In genomic region chr20:44733341-44734069, GRCh38 we compare ENCODE assay signal across 1 cellular context.
TF ChIP-seq lines count a peak whose summit lies in the region.

No MANE protein-coding gene starts in this region.

TF ChIP-seq in HepG2, 621 proteins besides CTCF, POLR2A, EP300 and RAD21 (continued from another document and continues in another):
- TF ChIP-seq, protein P1, sequence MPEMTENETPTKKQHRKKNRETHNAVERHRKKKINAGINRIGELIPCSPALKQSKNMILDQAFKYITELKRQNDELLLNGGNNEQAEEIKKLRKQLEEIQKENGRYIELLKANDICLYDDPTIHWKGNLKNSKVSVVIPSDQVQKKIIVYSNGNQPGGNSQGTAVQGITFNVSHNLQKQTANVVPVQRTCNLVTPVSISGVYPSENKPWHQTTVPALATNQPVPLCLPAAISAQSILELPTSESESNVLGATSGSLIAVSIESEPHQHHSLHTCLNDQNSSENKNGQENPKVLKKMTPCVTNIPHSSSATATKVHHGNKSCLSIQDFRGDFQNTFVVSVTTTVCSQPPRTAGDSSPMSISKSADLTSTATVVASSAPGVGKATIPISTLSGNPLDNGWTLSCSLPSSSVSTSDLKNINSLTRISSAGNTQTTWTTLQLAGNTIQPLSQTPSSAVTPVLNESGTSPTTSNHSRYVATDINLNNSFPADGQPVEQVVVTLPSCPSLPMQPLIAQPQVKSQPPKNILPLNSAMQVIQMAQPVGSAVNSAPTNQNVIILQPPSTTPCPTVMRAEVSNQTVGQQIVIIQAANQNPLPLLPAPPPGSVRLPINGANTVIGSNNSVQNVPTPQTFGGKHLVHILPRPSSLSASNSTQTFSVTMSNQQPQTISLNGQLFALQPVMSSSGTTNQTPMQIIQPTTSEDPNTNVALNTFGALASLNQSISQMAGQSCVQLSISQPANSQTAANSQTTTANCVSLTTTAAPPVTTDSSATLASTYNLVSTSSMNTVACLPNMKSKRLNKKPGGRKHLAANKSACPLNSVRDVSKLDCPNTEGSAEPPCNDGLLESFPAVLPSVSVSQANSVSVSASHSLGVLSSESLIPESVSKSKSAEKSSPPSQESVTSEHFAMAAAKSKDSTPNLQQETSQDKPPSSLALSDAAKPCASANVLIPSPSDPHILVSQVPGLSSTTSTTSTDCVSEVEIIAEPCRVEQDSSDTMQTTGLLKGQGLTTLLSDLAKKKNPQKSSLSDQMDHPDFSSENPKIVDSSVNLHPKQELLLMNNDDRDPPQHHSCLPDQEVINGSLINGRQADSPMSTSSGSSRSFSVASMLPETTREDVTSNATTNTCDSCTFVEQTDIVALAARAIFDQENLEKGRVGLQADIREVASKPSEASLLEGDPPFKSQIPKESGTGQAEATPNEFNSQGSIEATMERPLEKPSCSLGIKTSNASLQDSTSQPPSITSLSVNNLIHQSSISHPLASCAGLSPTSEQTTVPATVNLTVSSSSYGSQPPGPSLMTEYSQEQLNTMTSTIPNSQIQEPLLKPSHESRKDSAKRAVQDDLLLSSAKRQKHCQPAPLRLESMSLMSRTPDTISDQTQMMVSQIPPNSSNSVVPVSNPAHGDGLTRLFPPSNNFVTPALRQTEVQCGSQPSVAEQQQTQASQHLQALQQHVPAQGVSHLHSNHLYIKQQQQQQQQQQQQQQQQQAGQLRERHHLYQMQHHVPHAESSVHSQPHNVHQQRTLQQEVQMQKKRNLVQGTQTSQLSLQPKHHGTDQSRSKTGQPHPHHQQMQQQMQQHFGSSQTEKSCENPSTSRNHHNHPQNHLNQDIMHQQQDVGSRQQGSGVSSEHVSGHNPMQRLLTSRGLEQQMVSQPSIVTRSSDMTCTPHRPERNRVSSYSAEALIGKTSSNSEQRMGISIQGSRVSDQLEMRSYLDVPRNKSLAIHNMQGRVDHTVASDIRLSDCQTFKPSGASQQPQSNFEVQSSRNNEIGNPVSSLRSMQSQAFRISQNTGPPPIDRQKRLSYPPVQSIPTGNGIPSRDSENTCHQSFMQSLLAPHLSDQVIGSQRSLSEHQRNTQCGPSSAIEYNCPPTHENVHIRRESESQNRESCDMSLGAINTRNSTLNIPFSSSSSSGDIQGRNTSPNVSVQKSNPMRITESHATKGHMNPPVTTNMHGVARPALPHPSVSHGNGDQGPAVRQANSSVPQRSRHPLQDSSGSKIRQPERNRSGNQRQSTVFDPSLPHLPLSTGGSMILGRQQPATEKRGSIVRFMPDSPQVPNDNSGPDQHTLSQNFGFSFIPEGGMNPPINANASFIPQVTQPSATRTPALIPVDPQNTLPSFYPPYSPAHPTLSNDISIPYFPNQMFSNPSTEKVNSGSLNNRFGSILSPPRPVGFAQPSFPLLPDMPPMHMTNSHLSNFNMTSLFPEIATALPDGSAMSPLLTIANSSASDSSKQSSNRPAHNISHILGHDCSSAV (CRISPR knock-in tag; IDR thresholded peaks at IDR 0.05; ENCODE audit: borderline replicate concordance) = no peak
- TF ChIP-seq AHR (CRISPR knock-in tag; IDR thresholded peaks at IDR 0.05) (peak; percentile 67; the same call in 1 of the 2 replicates), ZFP41 (CRISPR knock-in tag; IDR thresholded peaks at IDR 0.05; ENCODE audit: borderline replicate concordance) (no peak), ZNF574 (CRISPR knock-in tag; IDR thresholded peaks at IDR 0.05) (peak; percentile 48; the same call in 1 of the 2 replicates), NCOR1 (IDR thresholded peaks at IDR 0.05; ENCODE audit: borderline replicate concordance, low read length) (no peak), JUND (CRISPR knock-in tag; IDR thresholded peaks at IDR 0.05) (no peak), IKZF4 (CRISPR knock-in tag; IDR thresholded peaks at IDR 0.05; ENCODE audit: borderline replicate concordance, low read depth, not compliant biosample characterization) (no peak), ZNF605 (CRISPR knock-in tag; IDR thresholded peaks at IDR 0.05) (0 out of 2 replicates have a peak, but pooled peaks have one; percentile 9), CBFB (CRISPR knock-in tag; IDR thresholded peaks at IDR 0.05) (no peak), PHF21A (CRISPR knock-in tag; IDR thresholded peaks at IDR 0.05) (no peak), ZKSCAN1 (IDR thresholded peaks at IDR 0.05; ENCODE audit: low read length) (no peak), ZNF232 (CRISPR knock-in tag; IDR thresholded peaks at IDR 0.05; ENCODE audit: borderline replicate concordance) (no peak), BRCA1 (CRISPR knock-in tag; IDR thresholded peaks at IDR 0.05) (no peak), NBN (conservative IDR thresholded peaks at IDR 0.05) (no peak), ARHGAP35 (CRISPR knock-in tag; IDR thresholded peaks at IDR 0.05; ENCODE audit: borderline replicate concordance) (no peak), PRDM15 (CRISPR knock-in tag; IDR thresholded peaks at IDR 0.05) (no peak), GATA4 (IDR thresholded peaks at IDR 0.05; ENCODE audit: borderline replicate concordance, low read depth) (no peak), ADNP (CRISPR knock-in tag; IDR thresholded peaks at IDR 0.05) (no peak), U2AF2 (IDR thresholded peaks at IDR 0.05; ENCODE audit: low read depth, low read length) (no peak), ELF1 (CRISPR knock-in tag; IDR thresholded peaks at IDR 0.05) (no peak), ZNF468 (CRISPR knock-in tag; IDR thresholded peaks at IDR 0.05) (no peak), HDAC6 (IDR thresholded peaks at IDR 0.05; ENCODE audit: low read depth, low read length) (no peak), FOSL2 (CRISPR knock-in tag; IDR thresholded peaks at IDR 0.05) (peak; percentile 39; the same call in 1 of the 2 replicates), SALL1 (CRISPR knock-in tag; IDR thresholded peaks at IDR 0.05) (no peak; the same call in 1 of the 2 replicates), ZNF629 (CRISPR knock-in tag; conservative IDR thresholded peaks at IDR 0.05) (no peak), SRY (CRISPR knock-in tag; IDR thresholded peaks at IDR 0.05) (no peak), SMYD3 (CRISPR knock-in tag; IDR thresholded peaks at IDR 0.05) (no peak), E2F1 (CRISPR knock-in tag; IDR thresholded peaks at IDR 0.05) (no peak), ZNF121 (CRISPR knock-in tag; IDR thresholded peaks at IDR 0.05) (no peak), WIZ (CRISPR knock-in tag; IDR thresholded peaks at IDR 0.05) (no peak), POLR2AphosphoS5 (IDR thresholded peaks at IDR 0.05; ENCODE audit: low read depth, low read length) (no peak), ZNF33A (CRISPR knock-in tag; IDR thresholded peaks at IDR 0.05; ENCODE audit: borderline replicate concordance) (no peak), KDM6A (CRISPR knock-in tag; IDR thresholded peaks at IDR 0.05; ENCODE audit: low read depth) (no peak), ZSCAN20 (CRISPR knock-in tag; IDR thresholded peaks at IDR 0.05; ENCODE audit: borderline replicate concordance) (no peak), NR2F2 (IDR thresholded peaks at IDR 0.05; ENCODE audit: borderline replicate concordance, low read depth) (no peak), ZNF577 (CRISPR knock-in tag; IDR thresholded peaks at IDR 0.05; ENCODE audit: borderline replicate concordance, low read depth) (no peak), FOXK1 (CRISPR knock-in tag; IDR thresholded peaks at IDR 0.05; ENCODE audit: borderline replicate concordance, low read depth) (no peak; the same call in 1 of the 2 replicates), ZSCAN21 (CRISPR knock-in tag; IDR thresholded peaks at IDR 0.05; ENCODE audit: borderline replicate concordance) (no peak), TEAD3 (CRISPR knock-in tag; optimal IDR thresholded peaks at IDR 0.05; ENCODE audit: borderline replicate concordance) (peak; percentile 51), NCOA1 (CRISPR knock-in tag; IDR thresholded peaks at IDR 0.05) (no peak), GATAD2A (CRISPR knock-in tag; IDR thresholded peaks at IDR 0.05) (peak; percentile 35; the same call in 1 of the 2 replicates), FOSL1 (CRISPR knock-in tag; IDR thresholded peaks at IDR 0.05; ENCODE audit: borderline replicate concordance) (no peak), TP53 (CRISPR knock-in tag; conservative IDR thresholded peaks at IDR 0.05) (no peak), ZBTB20 (CRISPR knock-in tag; IDR thresholded peaks at IDR 0.05; ENCODE audit: borderline replicate concordance, low read depth) (no peak), NR1H2 (CRISPR knock-in tag; IDR thresholded peaks at IDR 0.05; ENCODE audit: borderline replicate concordance, low read depth) (no peak), KAT2B (IDR thresholded peaks at IDR 0.05; ENCODE audit: borderline replicate concordance, low read depth, low read length) (no peak), HINFP (CRISPR knock-in tag; IDR thresholded peaks at IDR 0.05; ENCODE audit: low read depth) (0 out of 2 replicates have a peak, but pooled peaks have one; percentile 46), HMG20B (CRISPR knock-in tag; conservative IDR thresholded peaks at IDR 0.05) (no peak)
- TF ChIP-seq, protein P2, sequence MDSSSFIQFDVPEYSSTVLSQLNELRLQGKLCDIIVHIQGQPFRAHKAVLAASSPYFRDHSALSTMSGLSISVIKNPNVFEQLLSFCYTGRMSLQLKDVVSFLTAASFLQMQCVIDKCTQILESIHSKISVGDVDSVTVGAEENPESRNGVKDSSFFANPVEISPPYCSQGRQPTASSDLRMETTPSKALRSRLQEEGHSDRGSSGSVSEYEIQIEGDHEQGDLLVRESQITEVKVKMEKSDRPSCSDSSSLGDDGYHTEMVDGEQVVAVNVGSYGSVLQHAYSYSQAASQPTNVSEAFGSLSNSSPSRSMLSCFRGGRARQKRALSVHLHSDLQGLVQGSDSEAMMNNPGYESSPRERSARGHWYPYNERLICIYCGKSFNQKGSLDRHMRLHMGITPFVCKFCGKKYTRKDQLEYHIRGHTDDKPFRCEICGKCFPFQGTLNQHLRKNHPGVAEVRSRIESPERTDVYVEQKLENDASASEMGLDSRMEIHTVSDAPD (CRISPR knock-in tag; IDR thresholded peaks at IDR 0.05) = no peak
- TF ChIP-seq, protein P3, sequence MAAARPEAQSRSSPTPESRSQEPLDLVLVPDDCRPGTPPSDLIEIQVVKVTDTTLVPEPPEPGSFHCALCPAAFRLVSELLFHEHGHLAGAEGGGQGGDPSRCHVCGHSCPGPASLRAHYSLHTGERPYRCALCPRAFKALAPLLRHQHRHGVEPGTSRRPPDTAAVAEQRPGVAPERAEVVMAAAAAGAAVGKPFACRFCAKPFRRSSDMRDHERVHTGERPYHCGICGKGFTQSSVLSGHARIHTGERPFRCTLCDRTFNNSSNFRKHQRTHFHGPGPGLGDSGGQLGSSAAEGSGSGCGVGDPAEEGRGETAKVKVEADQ (CRISPR knock-in tag; IDR thresholded peaks at IDR 0.05; ENCODE audit: borderline replicate concordance) = no peak
